In genomic region chr17:17702821-17703607, GRCh38 we compare ENCODE assay signal across 21 cellular contexts. TPM values are rescaled to one million over a fixed set of nuclear protein-coding genes. Genes with fewer than 3 reads are reported as not detected.
A peak's percentile ranks its signal among the peaks of the same experiment; 100 is the strongest.
DNase-seq lines count a peak whose midpoint lies in the region; ATAC-seq, FAIRE-seq and TF ChIP-seq lines count a peak whose summit lies in the region.
"Had no signal": no experiment of that assay in that cellular context is flagged by ENCODE, and none has a peak within 500 bp of the region (broad histone marks: within the 10 kb centered on the region; RNA-seq: fewer than 3 reads in every experiment).

No MANE protein-coding gene starts in this region.

- TF ChIP-seq CTCF in H9 (conservative IDR thresholded peaks at IDR 0.05) (peak; percentile 21; the same call in 1 of the 3 replicates), body of pancreas (IDR thresholded peaks at IDR 0.05) (no peak), hepatocyte (IDR thresholded peaks at IDR 0.05; ENCODE audit: poor library complexity) (peak; percentile 5)

- peaks cover 99% of the 10 kb centered on the region for H3K27me3 Mint-ChIP-seq in H9 (ENCODE audit: low read depth)
- H3K27me3 Mint-ChIP-seq: B cell had no signal

- H3K56ac ChIP-seq in H9 (ENCODE audit: insufficient read length, low read depth, low read length) = no peak overlapping the region

- no peak overlapping the region for H2AFZ ChIP-seq in H9 (ENCODE audit: low read length)
- no peak overlapping the region for H2AFZ ChIP-seq in hepatocyte
- no peak overlapping the region for H2AFZ ChIP-seq in neuronal stem cell (ENCODE audit: low read length)

- H2BK20ac ChIP-seq in H9 (ENCODE audit: low read depth, low read length, poor library complexity, severe bottlenecking) = no peak overlapping the region

- H3K9ac ChIP-seq in H9 (ENCODE audit: extremely low read depth, insufficient read length, low read length) (no peak overlapping the region), neuronal stem cell (ENCODE audit: low read depth, low read length, poor library complexity) (no peak overlapping the region)
- H3K9ac ChIP-seq: KMS-11 had no signal

- H2BK12ac ChIP-seq in H9 (ENCODE audit: insufficient read length, low read depth, low read length) (no peak overlapping the region), neuronal stem cell (ENCODE audit: low read length) (no peak overlapping the region)

- FAIRE-seq in GM12891 (lab: Jason Lieb, UNC) = no peak

- H4K20me1 ChIP-seq in H9 (ENCODE audit: control insufficient read depth, insufficient read depth, insufficient read length) (peaks cover 2% of the 10 kb centered on the region), hepatocyte (ENCODE audit: insufficient read depth, poor library complexity, severe bottlenecking) (peaks cover 53% of the 10 kb centered on the region)

- H3K23ac ChIP-seq in H9 (ENCODE audit: insufficient read length, low read depth, low read length) = no peak overlapping the region
- H3K23ac ChIP-seq in neuronal stem cell (ENCODE audit: low read depth, low read length, poor library complexity) = no peak overlapping the region

- peak overlapping the region in 1 of 3 experiments; percentile 57; a peak in 1 of 7 replicates for H3K27ac Mint-ChIP-seq in H9
- H3K27ac Mint-ChIP-seq: B cell had no signal

- H3K36me3 Mint-ChIP-seq in H9 (ENCODE audit: insufficient read depth in 1 of 3, low read depth in 3 of 3) = peaks cover 0 to 2% (median 1%) of the 10 kb centered on the region in 3 experiments; a peak in 3 of 7 replicates

- H3K4ac ChIP-seq in H9 (ENCODE audit: low read depth, low read length) (no peak overlapping the region), neuronal stem cell (ENCODE audit: low read length) (no peak overlapping the region)

- H3K18ac ChIP-seq in H9 (ENCODE audit: insufficient read length, low read depth, low read length) (no peak overlapping the region), neuronal stem cell (ENCODE audit: low read length) (no peak overlapping the region)

- H3K79me1 ChIP-seq in H9 (ENCODE audit: insufficient read depth, low read depth, low read length, poor library complexity, severe bottlenecking) (no peaks in the 10 kb centered on the region), neuronal stem cell (ENCODE audit: low read depth, low read length) (peaks cover 25% of the 10 kb centered on the region)

- no peak overlapping the region for H3K4me3 ChIP-seq in body of pancreas
- H3K4me3 ChIP-seq in hepatocyte = no peak overlapping the region
- H3K4me3 ChIP-seq in neuronal stem cell (ENCODE audit: low read length in 2 of 2) = no peak overlapping the region
- H3K4me3 ChIP-seq: lung, smooth muscle cell, uterus had no signal

- intact Hi-C loops in body of pancreas (cut with DNase I) = no loop called here

- no peak overlapping the region for H2BK120ac ChIP-seq in H9 (ENCODE audit: low read depth, low read length, poor library complexity, severe bottlenecking)
- no peak overlapping the region for H2BK120ac ChIP-seq in neuronal stem cell (ENCODE audit: low read depth, low read length)

- no peak overlapping the region for H4K91ac ChIP-seq in H9 (ENCODE audit: insufficient read length, low read depth, low read length)
- H4K91ac ChIP-seq in neuronal stem cell (ENCODE audit: low read depth, low read length, poor library complexity) = no peak overlapping the region

- H3K36me3 ChIP-seq in body of pancreas (replicated peaks in 1 of 2; ENCODE audit: insufficient read depth in 1 of 2, low read depth in 2 of 2) (no peaks in the 10 kb centered on the region), hepatocyte (replicated peaks; ENCODE audit: insufficient read depth, low read depth) (no peaks in the 10 kb centered on the region), neuronal stem cell (replicated peaks in 1 of 2; ENCODE audit: control insufficient read depth in 2 of 2, insufficient read depth in 2 of 2, low read length in 2 of 2) (peaks cover 2 to 30% of the 10 kb centered on the region in 2 donors)
- H3K36me3 ChIP-seq: uterus had no signal

- no CpG with 5 or more reads among the region's 15 CpGs for WGBS in H9 (ENCODE audit: extremely low coverage, insufficient read length, low lambda C conversion rate)
- 81 to 88% methylated on average over 12 to 15 of the region's 15 CpGs for WGBS in body of pancreas, 2 donors
- 65% methylated on average over 15 of the region's 15 CpGs for WGBS in hepatocyte (ENCODE audit: low lambda C conversion rate, missing lambda C conversion rate)
- no CpG with 5 or more reads among the region's 15 CpGs for WGBS in neuronal stem cell (ENCODE audit: extremely low coverage in 2 of 2, insufficient read length in 2 of 2, insufficient replicate concordance in 1 of 2), 2 donors

- H3K9me2 ChIP-seq in hepatocyte (replicated peaks; ENCODE audit: insufficient read depth) = no peaks in the 10 kb centered on the region

- no peak overlapping the region; a peak in 1 of 5 replicates for H3K4me3 Mint-ChIP-seq in H9
- H3K4me3 Mint-ChIP-seq: B cell had no signal

- H4K5ac ChIP-seq in H9 (ENCODE audit: insufficient read length, low read depth, low read length) = no peak overlapping the region

- no peak overlapping the region for H2BK5ac ChIP-seq in H9 (ENCODE audit: insufficient read length, low read length)
- peak overlapping the region; percentile 27 for H2BK5ac ChIP-seq in neuronal stem cell (ENCODE audit: low read length)

- no peak overlapping the region for H2AK5ac ChIP-seq in H9 (ENCODE audit: insufficient read length, low read length)
- H2AK5ac ChIP-seq in neuronal stem cell (ENCODE audit: low read depth, low read length) = no peak overlapping the region

- no peak for TF ChIP-seq POLR2A in body of pancreas (IDR thresholded peaks at IDR 0.05)
- no peak for TF ChIP-seq POLR2A in GM12891 (IDR thresholded peaks at IDR 0.05; ENCODE audit: low read depth, low read length)

- H3K4me2 ChIP-seq in H9 (ENCODE audit: insufficient read depth, insufficient read length, low read length) = no peak overlapping the region
- peak overlapping the region; percentile 21 for H3K4me2 ChIP-seq in hepatocyte
- H3K4me2 ChIP-seq in neuronal stem cell (ENCODE audit: insufficient read depth, low read length, poor library complexity, severe bottlenecking) = no peak overlapping the region
- H3K4me2 ChIP-seq: KMS-11, smooth muscle cell had no signal

- H3K4me1 ChIP-seq in H9 (ENCODE audit: insufficient read depth, low read length) (peaks cover 6% of the 10 kb centered on the region; the same call in 1 of the 2 replicates), body of pancreas (peaks cover 62% of the 10 kb centered on the region), hepatocyte (ENCODE audit: insufficient read depth) (peaks cover 60% of the 10 kb centered on the region), neuronal stem cell (ENCODE audit: control insufficient read depth in 2 of 2, insufficient read depth in 1 of 2, low read depth in 1 of 2, low read length in 2 of 2) (peaks cover 23 to 37% of the 10 kb centered on the region in 2 donors)

- H3K23me2 ChIP-seq in H9 (ENCODE audit: insufficient read length, low read depth, low read length, poor library complexity, severe bottlenecking) = no peaks in the 10 kb centered on the region

- H3K9me3 ChIP-seq in H9 (ENCODE audit: control insufficient read depth, low read depth, low read length) = no peaks in the 10 kb centered on the region
- H3K9me3 ChIP-seq in body of pancreas = no peaks in the 10 kb centered on the region
- no peaks in the 10 kb centered on the region for H3K9me3 ChIP-seq in hepatocyte (ENCODE audit: low read depth)
- peaks cover 0 to 6% of the 10 kb centered on the region in 2 donors for H3K9me3 ChIP-seq in neuronal stem cell (replicated peaks in 1 of 2; ENCODE audit: control insufficient read depth in 2 of 2, insufficient read depth in 1 of 2, low read depth in 1 of 2, low read length in 2 of 2)
- H3K9me3 ChIP-seq: uterus had no signal

- H2BK15ac ChIP-seq in H9 (ENCODE audit: low read depth, low read length) (no peak overlapping the region), neuronal stem cell (ENCODE audit: low read length) (no peak overlapping the region)

- no peak overlapping the region for H3K14ac ChIP-seq in H9 (ENCODE audit: insufficient read depth, low read length)
- H3K14ac ChIP-seq in neuronal stem cell (ENCODE audit: low read length) = no peak overlapping the region

- H3K4me1 Mint-ChIP-seq in H9 = peaks cover 36 to 56% of the 10 kb centered on the region in 2 experiments

- no peaks in the 10 kb centered on the region for H3K79me2 ChIP-seq in H9 (ENCODE audit: insufficient read depth, low read length)
- H3K79me2 ChIP-seq in hepatocyte = peaks cover 100% of the 10 kb centered on the region

- H4K8ac ChIP-seq in H9 (replicated peaks; ENCODE audit: insufficient read length, low read depth, low read length) = no peak overlapping the region
- no peak overlapping the region for H4K8ac ChIP-seq in neuronal stem cell (ENCODE audit: low read depth, low read length)

- H3K27me3 ChIP-seq in H9 (ENCODE audit: insufficient read depth, low read length) (peaks cover 64% of the 10 kb centered on the region), body of pancreas (no peaks in the 10 kb centered on the region), hepatocyte (no peaks in the 10 kb centered on the region), neuronal stem cell (ENCODE audit: control insufficient read depth in 3 of 3, insufficient read depth in 3 of 3, low read depth in 1 of 3, low read length in 3 of 3) (peaks cover 0 to 24% (median 0%) of the 10 kb centered on the region in 3 experiments)
- H3K27me3 ChIP-seq: uterus had no signal

- H3K9me3 Mint-ChIP-seq in H9 = peaks cover 0 to 5% of the 10 kb centered on the region in 2 experiments; a peak in 3 of 5 replicates

- H3T11ph ChIP-seq in H9 (ENCODE audit: low read length) = no peak overlapping the region

- ATAC-seq in body of pancreas (no peak), GM21360 (IDR thresholded peaks at IDR 0.05; ENCODE audit: unreplicated experiment) (no peak)

- DNase-seq in H9 (peak; percentile 90), body of pancreas (no peak), hepatocyte (ENCODE audit: low spot score) (no peak), neuronal stem cell (ENCODE audit: low spot score) (no peak), GM12891 (ENCODE audit: insufficient read length, low spot score) (no peak), OCI-M2 (lab: John Stamatoyannopoulos, UW; ENCODE audit: unreplicated experiment) (no peak), DMS153 treated with DMSO at 0.1 percent for 48 hours (lab: John Stamatoyannopoulos, UW; ENCODE audit: unreplicated experiment) (no peak)
- DNase-seq: activated CD4-positive, alpha-beta T cell treated with anti-CD3 and anti-CD28 coated beads, Interleukin-2, amount 50 U/mL, for 4 hours; activated T-cell treated with anti-CD3 and anti-CD28 coated beads, Interleukin-2, amount 50 U/mL, for 48 hours; cortex of kidney; HCEC 1CT; hypothalamus; NCI-H1417 treated with DMSO at 0.1 percent for 48 hours; NCI-H446; stimulated activated naive CD4-positive, alpha-beta T cell; uterus had no signal

- H3K27ac ChIP-seq in H9 (ENCODE audit: insufficient read length, low read depth, low read length) (no peak overlapping the region), body of pancreas (peak overlapping the region in 3 of 4 donors; percentile 46 to 63 (median 54)), hepatocyte (no peak overlapping the region), neuronal stem cell (replicated peaks; ENCODE audit: low read length) (no peak overlapping the region)
- H3K27ac ChIP-seq: KMS-11, uterus had no signal

RNA-seq across cellular contexts. Expression of gene RAI1, which starts 21.8 kb away (rescaled TPM):
- total RNA-seq in H9 (2021) (1.5 and 1.9 TPM in 2 replicates), body of pancreas (10 to 100 TPM; 16.3 to 41.5 TPM), hepatocyte (19.2 and 23.8 TPM in 2 replicates)
- 18.7 and 20.2 TPM in 2 replicates for polyA plus RNA-seq in hepatocyte
- polyA plus RNA-seq in neuronal stem cell (2013, experiment 1 of 2) = 15.1 TPM
- 16.0 TPM for polyA plus RNA-seq in neuronal stem cell (2013, experiment 2 of 2)
- 7.1 TPM for polyA plus RNA-seq in GM12891 (2012; ENCODE audit: low read depth, missing spikeins)

Comparison
In these comparisons a context has a peak if more than half of its experiments do, and no peak if none do; other contexts are left out.
1. H3K27ac ChIP-seq: peak in body of pancreas (3 of 4); none in H9 (single experiment), hepatocyte (single experiment) and neuronal stem cell (single experiment).
2. CTCF ChIP-seq: peak in H9 (single experiment) and hepatocyte (single experiment); none in body of pancreas (0 of 7).